ENCODE assay signal across 8 cellular contexts in genomic region chr1:39391741-39392679, GRCh38.
DNase-seq lines count a peak whose midpoint lies in the region; ATAC-seq, FAIRE-seq and TF ChIP-seq lines count a peak whose summit lies in the region.

No MANE protein-coding gene starts in this region.

- H3K27me3 ChIP-seq in PC-3 (ENCODE audit: low read length): no peaks in the 10 kb centered on the region

- 0 out of 2 replicates have a peak overlapping the region, but pooled peaks have one; percentile 0 for H3K4me3 ChIP-seq in PC-3 (ENCODE audit: low read length)

- H2AFZ ChIP-seq in PC-3 (ENCODE audit: low read length): peak overlapping the region; percentile 20; the same call in 1 of the 2 replicates

- peak overlapping the region; percentile 5 for H3K9ac ChIP-seq in PC-3 (ENCODE audit: low read length)

- no peak for TF ChIP-seq POLR2A in GM12891 (IDR thresholded peaks at IDR 0.05; ENCODE audit: low read depth, low read length)
- TF ChIP-seq POLR2A in erythroblast (IDR thresholded peaks at IDR 0.05; ENCODE audit: low read length): no peak

- no peaks in the 10 kb centered on the region; the same call in 1 of the 2 replicates for H3K36me3 ChIP-seq in PC-3 (ENCODE audit: low read depth, low read length)

- no peaks in the 10 kb centered on the region for H3F3A ChIP-seq in PC-3 (ENCODE audit: low read length, unreplicated experiment)

- POLR2A ChIA-PET in PC-3 (lab: Charles Lee; ENCODE audit: unreplicated experiment): interaction anchor here (0.6 to 1.0 kb wide), 2 partner anchors 17 to 19 kb away, joined by 3 read pairs; no protein-coding TSS in a partner anchor

- FAIRE-seq in GM12891 (lab: Jason Lieb, UNC): no peak

- H3K27ac ChIP-seq in PC-3 (ENCODE audit: low read length): peak overlapping the region; percentile 69

- intact Hi-C loops in PC-3 (cut with micrococcal nuclease): loop anchor here (10.0 kb wide), 1 partner anchor 197 kb away; no protein-coding TSS in a partner anchor

- ATAC-seq in PC-3 (peak; percentile 71), HG03432 (IDR thresholded peaks at IDR 0.05; ENCODE audit: unreplicated experiment) (no peak)

- H4K20me1 ChIP-seq in PC-3 (ENCODE audit: low read length): no peaks in the 10 kb centered on the region

- H3K4me2 ChIP-seq in PC-3 (ENCODE audit: low read length): peak overlapping the region; percentile 68

- in situ Hi-C loops in GM13976 (cut with MboI; ENCODE audit: low sequenced_read_pairs, unreplicated experiment): no loop called here

- TF ChIP-seq CTCF in PC-3 (conservative IDR thresholded peaks at IDR 0.05; ENCODE audit: low read depth, low read length): no peak
- TF ChIP-seq CTCF in GM13976 (IDR thresholded peaks at IDR 0.05; ENCODE audit: borderline replicate concordance, control extremely low read depth, extremely low read depth, insufficient read depth, missing control alignments): no peak

- H3K9me3 ChIP-seq in PC-3 (ENCODE audit: low read length): no peaks in the 10 kb centered on the region

- CTCF ChIA-PET in PC-3 (lab: Charles Lee): interaction anchor here (0.5 to 1.5 kb wide), 3 partner anchors 14 to 332 kb away, joined by 3 to 6 read pairs (median 3); no protein-coding TSS in a partner anchor

- H3K9me2 ChIP-seq in PC-3 (replicated peaks; ENCODE audit: low read length): no peaks in the 10 kb centered on the region

- peak; percentile 96 for DNase-seq in ELR (ENCODE audit: low read depth)
- DNase-seq in PC-3: peak; percentile 94
- DNase-seq in epidermal melanocyte (ENCODE audit: insufficient read length, low spot score): peak; percentile 52
- DNase-seq in mucosa of gallbladder (ENCODE audit: low spot score): peak; percentile 71
- DNase-seq in GM12891 (ENCODE audit: insufficient read length, low spot score): no peak
- DNase-seq in erythroblast (lab: John Stamatoyannopoulos, UW): no peak
- no peak for DNase-seq in GM13976 (ENCODE audit: low spot score)

- TSS peak; percentile 51 for BruUV-seq in PC-3 (replicated peaks; lab: Mats Ljungman, UMichigan)

- H3K79me2 ChIP-seq in PC-3 (ENCODE audit: low read length): peaks cover 49% of the 10 kb centered on the region

- peaks cover 66% of the 10 kb centered on the region for H3K4me1 ChIP-seq in PC-3 (ENCODE audit: insufficient read depth, low read length)

TF ChIP-seq in GM12891, 5 proteins besides CTCF, POLR2A, EP300 and RAD21:
- TF ChIP-seq SPI1 (IDR thresholded peaks at IDR 0.05; ENCODE audit: low read depth, low read length) (no peak), PAX5 (IDR thresholded peaks at IDR 0.05; ENCODE audit: insufficient read depth, low read length, severe bottlenecking) (no peak), TAF1 (IDR thresholded peaks at IDR 0.05; ENCODE audit: low read depth, low read length) (no peak), POU2F2 (IDR thresholded peaks at IDR 0.05; ENCODE audit: low read depth, low read length) (no peak), POLR2AphosphoS5 (IDR thresholded peaks at IDR 0.05; ENCODE audit: low read depth, low read length) (no peak)
TF ChIP-seq in GM12891: peak in this region for 0.

Comparison
In these comparisons a context has a peak if more than half of its experiments do, and no peak if none do; other contexts are left out.
1. DNase-seq: peak in ELR (single experiment), PC-3 (single experiment), epidermal melanocyte (single experiment) and mucosa of gallbladder (single experiment); none in GM12891 (single experiment), erythroblast (0 of 2) and GM13976 (single experiment).